23 cellular contexts compared by ENCODE assay signal in genomic region chrX:48196745-48197213, GRCh38. TPM values are rescaled to one million over a fixed set of nuclear protein-coding genes. Genes with fewer than 3 reads are reported as not detected.
DNase-seq lines count a peak whose midpoint lies in the region; ATAC-seq, FAIRE-seq and TF ChIP-seq lines count a peak whose summit lies in the region.
"Had no signal": no experiment of that assay in that cellular context is flagged by ENCODE, and none has a peak within 500 bp of the region (broad histone marks: within the 10 kb centered on the region; RNA-seq: fewer than 3 reads in every experiment).

Gene SSX5 (minus strand): TSS chrX:48196795. CDS start chrX:48195358, 1,437 bp downstream.

- no peak within 1 kb of the TSS for H2BK12ac ChIP-seq in H1 (ENCODE audit: low read depth, low read length)

- H3K27me3 ChIP-seq in SK-N-SH (ENCODE audit: insufficient read depth) (peaks cover 2% of the 10 kb centered on the region; the same call in 1 of the 2 replicates), Karpas-422 (ENCODE audit: low read length) (no peaks in the 10 kb centered on the region), H1 (replicated peaks in 1 of 4; ENCODE audit: control insufficient read depth in 3 of 4, extremely low read depth in 1 of 4, insufficient read depth in 3 of 4, low read length in 3 of 4) (no peaks in the 10 kb centered on the region), left ventricle myocardium inferior (ENCODE audit: low read depth) (no peaks in the 10 kb centered on the region)

- no peak within 1 kb of the TSS for H2AK5ac ChIP-seq in H1 (ENCODE audit: low read depth, low read length)

- no peak within 1 kb of the TSS for H2BK20ac ChIP-seq in H1 (ENCODE audit: low read length)

- TF ChIP-seq CTCF in SK-N-SH (IDR thresholded peaks at IDR 0.05) (no peak), H1 (IDR thresholded peaks at IDR 0.05; ENCODE audit: control extremely low read depth in 1 of 3, insufficient read depth in 1 of 3, low read depth in 1 of 3, low read length in 3 of 3) (no peak), left ventricle myocardium inferior (IDR thresholded peaks at IDR 0.05; ENCODE audit: borderline replicate concordance) (no peak), osteocyte (IDR thresholded peaks at IDR 0.05) (no peak)

- H3K79me2 ChIP-seq in SK-N-SH (ENCODE audit: insufficient read depth) (no peaks in the 10 kb centered on the region), Karpas-422 (ENCODE audit: low read length) (no peaks in the 10 kb centered on the region), H1 (ENCODE audit: control insufficient read depth in 1 of 2, insufficient read depth in 2 of 2, low read length in 2 of 2) (no peaks in the 10 kb centered on the region)

- no peak within 1 kb of the TSS for H3K27ac ChIP-seq in SK-N-SH (ENCODE audit: low read depth in 2 of 2, low read length in 1 of 2)
- H3K27ac ChIP-seq in Karpas-422 (ENCODE audit: low read length) = no peak within 1 kb of the TSS
- no peak within 1 kb of the TSS for H3K27ac ChIP-seq in H1 (ENCODE audit: low read depth, low read length)
- H3K27ac ChIP-seq in left ventricle myocardium inferior (replicated peaks) = no peak within 1 kb of the TSS
- H3K27ac ChIP-seq: 22Rv1, A549, C4-2B, GM23248, HL-60 had no signal

- H3K9me3 ChIP-seq in SK-N-SH (no peaks in the 10 kb centered on the region), Karpas-422 (ENCODE audit: low read length) (no peaks in the 10 kb centered on the region), H1 (ENCODE audit: insufficient read depth in 2 of 2, low read depth in 1 of 2, low read length in 1 of 2) (no peaks in the 10 kb centered on the region), left ventricle myocardium inferior (replicated peaks) (no peaks in the 10 kb centered on the region)
- H3K9me3 ChIP-seq: A549, Caco-2 had no signal

- CTCF ChIA-PET in SK-N-SH (lab: Yijun Ruan, JAX) = no interaction called here
- CTCF ChIA-PET in H1 (lab: Charles Lee; ENCODE audit: partially characterized antibody) = no interaction called here

- no peaks in the 10 kb centered on the region for H3K23me2 ChIP-seq in H1 (ENCODE audit: low read depth, low read length)

- H3K36me3 ChIP-seq in SK-N-SH (replicated peaks in 1 of 2; ENCODE audit: control insufficient read depth in 1 of 2, insufficient read depth in 2 of 2, low read length in 1 of 2) = no peaks in the 10 kb centered on the region
- H3K36me3 ChIP-seq in Karpas-422 (ENCODE audit: insufficient read depth, low read length) = no peaks in the 10 kb centered on the region
- no peaks in the 10 kb centered on the region for H3K36me3 ChIP-seq in H1 (ENCODE audit: control insufficient read depth in 2 of 4, insufficient read depth in 4 of 4, low read length in 3 of 4)
- no peaks in the 10 kb centered on the region for H3K36me3 ChIP-seq in left ventricle myocardium inferior

- no peak for TF ChIP-seq RAD21 in SK-N-SH (IDR thresholded peaks at IDR 0.05; ENCODE audit: low read length)
- no peak for TF ChIP-seq RAD21 in H1 (IDR thresholded peaks at IDR 0.05 in 1 of 2, conservative IDR thresholded peaks at IDR 0.05 in 1 of 2; ENCODE audit: low read depth in 2 of 2, low read length in 2 of 2)

- no peak within 1 kb of the TSS for H4K91ac ChIP-seq in H1 (replicated peaks; ENCODE audit: insufficient read length, low read length)

- H3K4me1 ChIP-seq in SK-N-SH (ENCODE audit: control insufficient read depth in 1 of 2, insufficient read depth in 2 of 2, low read depth in 1 of 2, low read length in 1 of 2) (no peaks in the 10 kb centered on the region), Karpas-422 (ENCODE audit: low read length) (no peaks in the 10 kb centered on the region), H1 (replicated peaks in 1 of 4; ENCODE audit: control insufficient read depth in 3 of 4, insufficient read depth in 4 of 4, low read length in 3 of 4) (no peaks in the 10 kb centered on the region), left ventricle myocardium inferior (no peaks in the 10 kb centered on the region)
- H3K4me1 ChIP-seq: A549, Caco-2 had no signal

- H3K4me1 Mint-ChIP-seq in osteocyte (ENCODE audit: unreplicated experiment) = no peaks in the 10 kb centered on the region
- H3K4me1 Mint-ChIP-seq: IgD-negative memory B cell had no signal

- no peak within 1 kb of the TSS for H3K4ac ChIP-seq in H1 (replicated peaks; ENCODE audit: insufficient read length, low read depth, low read length)

- no peak within 1 kb of the TSS for H3K14ac ChIP-seq in H1 (ENCODE audit: insufficient read length)

- intact Hi-C loops in left ventricle myocardium inferior (cut with micrococcal nuclease) = no loop called here

- no peaks in the 10 kb centered on the region for H4K20me1 ChIP-seq in SK-N-SH (ENCODE audit: insufficient read depth)
- H4K20me1 ChIP-seq in Karpas-422 (ENCODE audit: insufficient read depth, low read depth, low read length) = no peaks in the 10 kb centered on the region
- no peaks in the 10 kb centered on the region for H4K20me1 ChIP-seq in H1 (replicated peaks in 1 of 2; ENCODE audit: control insufficient read depth in 1 of 2, insufficient read depth in 2 of 2, low read length in 2 of 2)

- POLR2A ChIA-PET in SK-N-SH (lab: Yijun Ruan, JAX) = no interaction called here
- POLR2A ChIA-PET in H1 (lab: Charles Lee; ENCODE audit: partially characterized antibody) = no interaction called here

- no peaks in the 10 kb centered on the region for H3K9me2 ChIP-seq in SK-N-SH
- no peaks in the 10 kb centered on the region for H3K9me2 ChIP-seq in Karpas-422 (replicated peaks; ENCODE audit: insufficient read depth, low read length)

- no peaks in the 10 kb centered on the region for H3K9me3 Mint-ChIP-seq in osteocyte (ENCODE audit: unreplicated experiment)
- H3K9me3 Mint-ChIP-seq: CD4-positive, alpha-beta T cell had no signal

- no peaks in the 10 kb centered on the region for H3K27me3 Mint-ChIP-seq in osteocyte (ENCODE audit: unreplicated experiment)
- H3K27me3 Mint-ChIP-seq: CD4-positive, alpha-beta T cell had no signal

- H3K27ac Mint-ChIP-seq in osteocyte (ENCODE audit: unreplicated experiment) = no peak within 1 kb of the TSS
- H3K27ac Mint-ChIP-seq: CD4-positive, alpha-beta T cell; IgD-negative memory B cell had no signal

- FAIRE-seq in H1 (lab: Jason Lieb, UNC) = peak; percentile 85
- FAIRE-seq: A549, D721Med, G401.6, GM12891, H54 had no signal

- no peak within 1 kb of the TSS for H3K9ac ChIP-seq in SK-N-SH
- no peak within 1 kb of the TSS for H3K9ac ChIP-seq in Karpas-422 (ENCODE audit: low read length)
- H3K9ac ChIP-seq in H1 (replicated peaks in 1 of 4; ENCODE audit: extremely low read depth in 1 of 4, low read depth in 3 of 4, low read length in 3 of 4) = no peak within 1 kb of the TSS
- H3K9ac ChIP-seq: GM23248 had no signal

- no peaks in the 10 kb centered on the region for H3K79me1 ChIP-seq in H1 (ENCODE audit: low read depth, low read length)

- no peak within 1 kb of the TSS for H3K4me3 Mint-ChIP-seq in osteocyte (ENCODE audit: unreplicated experiment)
- H3K4me3 Mint-ChIP-seq: CD4-positive, alpha-beta T cell; IgD-negative memory B cell had no signal

- H4K5ac ChIP-seq in H1 (ENCODE audit: insufficient read length, low read depth, low read length) = no peak within 1 kb of the TSS

- no peak within 1 kb of the TSS for H3K56ac ChIP-seq in H1 (replicated peaks; ENCODE audit: insufficient read length, low read depth, low read length)

- no peak within 1 kb of the TSS; a peak in 2 of 4 replicates for H3K4me3 ChIP-seq in SK-N-SH (ENCODE audit: low read depth in 2 of 2, low read length in 1 of 2)
- no peak within 1 kb of the TSS for H3K4me3 ChIP-seq in Karpas-422 (ENCODE audit: low read length)
- no peak within 1 kb of the TSS for H3K4me3 ChIP-seq in H1 (ENCODE audit: extremely low read depth in 1 of 4, insufficient read depth in 2 of 4, low read depth in 3 of 4, low read length in 4 of 4)
- H3K4me3 ChIP-seq in left ventricle myocardium inferior = no peak within 1 kb of the TSS
- H3K4me3 ChIP-seq: A549, GM23248 had no signal

- H2BK120ac ChIP-seq in H1 (replicated peaks; ENCODE audit: low read depth, low read length) = no peak within 1 kb of the TSS

- no peak within 1 kb of the TSS for H2AFZ ChIP-seq in SK-N-SH (ENCODE audit: low read depth)
- no peak within 1 kb of the TSS for H2AFZ ChIP-seq in Karpas-422 (ENCODE audit: low read length)
- H2AFZ ChIP-seq in H1 (ENCODE audit: low read length) = no peak within 1 kb of the TSS
- H2AFZ ChIP-seq: GM23248 had no signal

- DNase-seq in SK-N-SH = no peak
- DNase-seq in Karpas-422 = peak; percentile 39
- no peak for DNase-seq in H1 (ENCODE audit: low read depth in 1 of 2, low spot score in 2 of 2)
- DNase-seq in left ventricle myocardium inferior = no peak
- DNase-seq in activated CD4-positive, CD25-positive, alpha-beta regulatory T cell (lab: John Stamatoyannopoulos, UW) = no peak
- no peak for DNase-seq in osteocyte (ENCODE audit: extremely low spot score, unreplicated experiment)
- DNase-seq: AML-193; Caco-2; CD4-positive, alpha-beta T cell; GM23248; HCEC 1CT had no signal

- H4K8ac ChIP-seq in H1 (ENCODE audit: extremely low read depth, insufficient read depth, low read length) = no peak within 1 kb of the TSS

- H3F3A ChIP-seq in SK-N-SH (replicated peaks; ENCODE audit: insufficient read depth) = no peaks in the 10 kb centered on the region

- no peak within 1 kb of the TSS for H3K18ac ChIP-seq in H1 (ENCODE audit: extremely low read depth, low read length)

- H3K23ac ChIP-seq in H1 (ENCODE audit: insufficient read length) = no peak within 1 kb of the TSS

- H2BK15ac ChIP-seq in H1 (ENCODE audit: low read length) = no peak within 1 kb of the TSS

- no peak for TF ChIP-seq EP300 in SK-N-SH (IDR thresholded peaks at IDR 0.05; ENCODE audit: borderline replicate concordance in 1 of 2, low read depth in 1 of 2, low read length in 1 of 2)
- TF ChIP-seq EP300 in H1 (IDR thresholded peaks at IDR 0.05; ENCODE audit: borderline replicate concordance in 1 of 2, low read depth in 2 of 2, low read length in 2 of 2) = no peak

- 35% methylated on average over 10 of the region's 12 CpGs for WGBS in SK-N-SH (ENCODE audit: low lambda C conversion rate)
- 99% methylated on average over 11 of the region's 12 CpGs; no CpG with 5 or more reads in 1 of the 2 experiments for WGBS in H1 (ENCODE audit: extremely low coverage in 1 of 2, insufficient coverage in 1 of 2, insufficient read length in 1 of 2, insufficient replicate concordance in 2 of 2, low coverage in 1 of 2, low lambda C conversion rate in 2 of 2, missing lambda C conversion rate in 1 of 2), 2 experiments

- TF ChIP-seq POLR2A in H1 (IDR thresholded peaks at IDR 0.05; ENCODE audit: control extremely low read depth in 1 of 2, low read depth in 2 of 2, low read length in 2 of 2) = no peak

- no peaks in the 10 kb centered on the region for H3K36me3 Mint-ChIP-seq in osteocyte (ENCODE audit: unreplicated experiment)
- H3K36me3 Mint-ChIP-seq: IgD-negative memory B cell had no signal

- no peak for ATAC-seq in SK-N-SH treated with all-trans-retinoic acid at 6 μM for 48 hours
- ATAC-seq: A549 had no signal

- H2BK5ac ChIP-seq in H1 (ENCODE audit: low read depth, low read length) = no peak within 1 kb of the TSS

- peak within 1 kb of the TSS; percentile 20; the same call in 1 of the 2 replicates for H3K4me2 ChIP-seq in SK-N-SH
- H3K4me2 ChIP-seq in Karpas-422 (ENCODE audit: low read depth, low read length, poor library complexity, severe bottlenecking) = no peak within 1 kb of the TSS
- no peak within 1 kb of the TSS for H3K4me2 ChIP-seq in H1 (ENCODE audit: insufficient read depth in 1 of 2, low read depth in 2 of 2, low read length in 2 of 2)
- H3K4me2 ChIP-seq: A549 had no signal

RNA-seq across cellular contexts. Expression of gene SSX5, which starts in this region (rescaled TPM):
- polyA plus RNA-seq in SK-N-SH (2012; rRNA removed) (0.36 and 0.49 TPM in 2 replicates), H1 (2011; rRNA removed) (not detected in 2 replicates)
- 0.49 and 0.71 TPM in 2 replicates for polyA plus RNA-seq in SK-N-SH (2012; cell fraction: cytosol; rRNA removed)
- 0.16 and 0.24 TPM in 2 replicates for polyA plus RNA-seq in SK-N-SH (2012; cell fraction: nucleus; rRNA removed)
- total RNA-seq in Karpas-422 (2014; rRNA removed; shearing (Covaris generic); ENCODE audit: low replicate concordance) = not detected in 2 replicates
- not detected in 2 replicates for total RNA-seq in H1 (2021; fragmentation: NEBNext Ultra II Directional; extraction: Animal tissue kit (Norgen Biotek cat#: 25700))
- polyA plus RNA-seq in H1 (2011; cell fraction: cytosol; rRNA removed) = not detected
- not detected for polyA plus RNA-seq in H1 (2011; cell fraction: nucleus; rRNA removed)
- polyA plus RNA-seq in H1 (2012, experiment 1 of 2) = not detected in 4 replicates
- not detected for polyA plus RNA-seq in H1 (2012, experiment 2 of 2)
- polyA plus RNA-seq in H1 (2013, experiment 1 of 2) = not detected
- not detected for polyA plus RNA-seq in H1 (2013, experiment 2 of 2)
- not detected in 2 replicates for polyA minus RNA-seq in H1 (2011; rRNA and poly(A)+ RNA removed)
- not detected for polyA minus RNA-seq in H1 (2011; cell fraction: cytosol; rRNA and poly(A)+ RNA removed)
- polyA minus RNA-seq in H1 (2011; cell fraction: nucleus; rRNA and poly(A)+ RNA removed) = not detected
- total RNA-seq in left ventricle myocardium inferior (not detected), osteocyte (not detected in 2 replicates)
- total RNA-seq: Caco-2; CD4-positive, alpha-beta T cell; GM23248; HT1080 had no signal
- polyA plus RNA-seq: A549, BJ, GM23248, IgD-negative memory B cell had no signal

Comparison
In these comparisons a context has a peak if more than half of its experiments do, and no peak if none do; other contexts are left out.
1. Peak in DNase-seq in Karpas-422; RNA of the gene not detected or under 1 TPM.